In genomic region chr3:29353807-29354206, GRCh38 we compare ENCODE assay signal across 1 cellular context.
TF ChIP-seq lines count a peak whose summit lies in the region.

No MANE protein-coding gene starts in this region.

TF ChIP-seq in GM12878, 131 proteins besides CTCF, POLR2A, EP300 and RAD21 (continued from another document):
- TF ChIP-seq RELB (IDR thresholded peaks at IDR 0.05; ENCODE audit: low read depth) (no peak), MXI1 (IDR thresholded peaks at IDR 0.05; ENCODE audit: low read depth, low read length) (no peak), FOXM1 (IDR thresholded peaks at IDR 0.05; ENCODE audit: low read depth, low read length) (no peak), CBX3 (IDR thresholded peaks at IDR 0.05; ENCODE audit: borderline replicate concordance, low read depth) (no peak), E2F4 (IDR thresholded peaks at IDR 0.05; ENCODE audit: low read depth, low read length) (no peak), PKNOX1 (IDR thresholded peaks at IDR 0.05) (no peak), NRF1 (conservative IDR thresholded peaks at IDR 0.05; ENCODE audit: low read depth, low read length) (no peak)
